In the genomic region with DNA sequence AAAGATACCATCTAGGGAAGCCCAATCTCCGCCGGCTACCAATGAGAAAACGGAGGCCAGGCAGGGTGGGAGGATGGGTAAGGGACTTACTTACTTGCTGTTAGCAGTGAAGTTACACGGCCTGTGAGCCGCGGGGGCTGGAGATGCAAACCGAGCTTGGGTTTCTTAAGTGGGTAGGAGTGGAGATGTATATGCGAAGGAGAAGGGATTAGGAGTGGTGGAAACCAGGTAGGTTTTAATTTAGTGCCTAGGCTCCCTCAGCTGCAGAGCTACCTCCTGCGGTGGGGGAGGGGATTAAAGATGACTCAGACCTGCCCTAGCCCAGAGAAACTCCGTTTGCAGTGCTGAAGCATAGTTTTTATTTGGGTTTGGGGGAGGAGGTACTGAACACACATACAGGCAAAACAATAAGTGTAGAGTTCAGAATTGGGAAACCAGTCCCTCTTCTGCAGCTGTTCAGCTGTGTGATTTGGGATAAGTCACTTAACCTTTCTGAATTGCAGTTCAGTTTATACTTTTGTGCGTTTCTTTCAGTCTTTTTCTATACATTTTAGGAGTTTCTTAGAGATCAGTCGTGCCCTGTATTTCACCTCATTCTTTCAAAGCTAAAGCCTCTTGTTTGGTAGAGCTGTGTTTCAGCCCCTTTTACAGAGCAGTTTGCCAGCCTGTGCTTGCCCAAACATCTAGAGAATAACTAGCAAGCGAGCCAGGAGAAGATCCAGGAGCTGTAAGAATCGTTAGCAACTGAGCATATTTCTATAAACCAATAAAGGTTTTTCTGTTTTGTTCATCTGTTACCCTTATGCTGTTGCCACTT, we compare ENCODE assay signal across 1 cellular context.
TF ChIP-seq lines count a peak whose summit lies in the region.

No MANE protein-coding gene starts in this region.

TF ChIP-seq in HepG2, 621 proteins besides CTCF, POLR2A, EP300 and RAD21 (continued from another document and continues in another):
- TF ChIP-seq, protein P1, sequence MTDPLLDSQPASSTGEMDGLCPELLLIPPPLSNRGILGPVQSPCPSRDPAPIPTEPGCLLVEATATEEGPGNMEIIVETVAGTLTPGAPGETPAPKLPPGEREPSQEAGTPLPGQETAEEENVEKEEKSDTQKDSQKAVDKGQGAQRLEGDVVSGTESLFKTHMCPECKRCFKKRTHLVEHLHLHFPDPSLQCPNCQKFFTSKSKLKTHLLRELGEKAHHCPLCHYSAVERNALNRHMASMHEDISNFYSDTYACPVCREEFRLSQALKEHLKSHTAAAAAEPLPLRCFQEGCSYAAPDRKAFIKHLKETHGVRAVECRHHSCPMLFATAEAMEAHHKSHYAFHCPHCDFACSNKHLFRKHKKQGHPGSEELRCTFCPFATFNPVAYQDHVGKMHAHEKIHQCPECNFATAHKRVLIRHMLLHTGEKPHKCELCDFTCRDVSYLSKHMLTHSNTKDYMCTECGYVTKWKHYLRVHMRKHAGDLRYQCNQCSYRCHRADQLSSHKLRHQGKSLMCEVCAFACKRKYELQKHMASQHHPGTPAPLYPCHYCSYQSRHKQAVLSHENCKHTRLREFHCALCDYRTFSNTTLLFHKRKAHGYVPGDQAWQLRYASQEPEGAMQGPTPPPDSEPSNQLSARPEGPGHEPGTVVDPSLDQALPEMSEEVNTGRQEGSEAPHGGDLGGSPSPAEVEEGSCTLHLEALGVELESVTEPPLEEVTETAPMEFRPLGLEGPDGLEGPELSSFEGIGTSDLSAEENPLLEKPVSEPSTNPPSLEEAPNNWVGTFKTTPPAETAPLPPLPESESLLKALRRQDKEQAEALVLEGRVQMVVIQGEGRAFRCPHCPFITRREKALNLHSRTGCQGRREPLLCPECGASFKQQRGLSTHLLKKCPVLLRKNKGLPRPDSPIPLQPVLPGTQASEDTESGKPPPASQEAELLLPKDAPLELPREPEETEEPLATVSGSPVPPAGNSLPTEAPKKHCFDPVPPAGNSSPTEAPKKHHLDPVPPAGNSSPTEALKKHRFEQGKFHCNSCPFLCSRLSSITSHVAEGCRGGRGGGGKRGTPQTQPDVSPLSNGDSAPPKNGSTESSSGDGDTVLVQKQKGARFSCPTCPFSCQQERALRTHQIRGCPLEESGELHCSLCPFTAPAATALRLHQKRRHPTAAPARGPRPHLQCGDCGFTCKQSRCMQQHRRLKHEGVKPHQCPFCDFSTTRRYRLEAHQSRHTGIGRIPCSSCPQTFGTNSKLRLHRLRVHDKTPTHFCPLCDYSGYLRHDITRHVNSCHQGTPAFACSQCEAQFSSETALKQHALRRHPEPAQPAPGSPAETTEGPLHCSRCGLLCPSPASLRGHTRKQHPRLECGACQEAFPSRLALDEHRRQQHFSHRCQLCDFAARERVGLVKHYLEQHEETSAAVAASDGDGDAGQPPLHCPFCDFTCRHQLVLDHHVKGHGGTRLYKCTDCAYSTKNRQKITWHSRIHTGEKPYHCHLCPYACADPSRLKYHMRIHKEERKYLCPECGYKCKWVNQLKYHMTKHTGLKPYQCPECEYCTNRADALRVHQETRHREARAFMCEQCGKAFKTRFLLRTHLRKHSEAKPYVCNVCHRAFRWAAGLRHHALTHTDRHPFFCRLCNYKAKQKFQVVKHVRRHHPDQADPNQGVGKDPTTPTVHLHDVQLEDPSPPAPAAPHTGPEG (CRISPR knock-in tag; IDR thresholded peaks at IDR 0.05) = no peak
- TF ChIP-seq SP4 (CRISPR knock-in tag; IDR thresholded peaks at IDR 0.05) (0 out of 2 replicates have a peak, but pooled peaks have one; percentile 42), PHF8 (CRISPR knock-in tag; IDR thresholded peaks at IDR 0.05) (no peak), HNF4A (CRISPR knock-in tag; IDR thresholded peaks at IDR 0.05) (0 out of 2 replicates have a peak, but pooled peaks have one; percentile 27), FOXP4 (CRISPR knock-in tag; IDR thresholded peaks at IDR 0.05) (peak; percentile 46; the same call in 1 of the 2 replicates), HIVEP1 (CRISPR knock-in tag; IDR thresholded peaks at IDR 0.05) (no peak), HOXA3 (CRISPR knock-in tag; IDR thresholded peaks at IDR 0.05) (peak; percentile 37; the same call in 1 of the 2 replicates), ZBTB21 (CRISPR knock-in tag; IDR thresholded peaks at IDR 0.05) (no peak), XRCC5 (optimal IDR thresholded peaks at IDR 0.05; ENCODE audit: low read length) (peak; percentile 12), ZFP82 (CRISPR knock-in tag; IDR thresholded peaks at IDR 0.05; ENCODE audit: borderline replicate concordance) (no peak), RXRB (CRISPR knock-in tag; IDR thresholded peaks at IDR 0.05; ENCODE audit: borderline replicate concordance) (0 out of 2 replicates have a peak, but pooled peaks have one; percentile 19), ZNF597 (CRISPR knock-in tag; IDR thresholded peaks at IDR 0.05) (no peak), MEF2D (CRISPR knock-in tag; IDR thresholded peaks at IDR 0.05) (0 out of 2 replicates have a peak, but pooled peaks have one; percentile 11), SOX13 (IDR thresholded peaks at IDR 0.05) (no peak), SOX13 (CRISPR knock-in tag; conservative IDR thresholded peaks at IDR 0.05 in 1 of 2, IDR thresholded peaks at IDR 0.05 in 1 of 2) (peak in 1 of 2 experiments; percentile 44; a peak in 1 of 4 replicates), ZNF180 (CRISPR knock-in tag; IDR thresholded peaks at IDR 0.05; ENCODE audit: borderline replicate concordance, low read depth) (no peak), HNF1B (CRISPR knock-in tag; IDR thresholded peaks at IDR 0.05) (no peak), ZSCAN25 (CRISPR knock-in tag; IDR thresholded peaks at IDR 0.05) (0 out of 2 replicates have a peak, but pooled peaks have one; percentile 11)
- TF ChIP-seq, protein P2, sequence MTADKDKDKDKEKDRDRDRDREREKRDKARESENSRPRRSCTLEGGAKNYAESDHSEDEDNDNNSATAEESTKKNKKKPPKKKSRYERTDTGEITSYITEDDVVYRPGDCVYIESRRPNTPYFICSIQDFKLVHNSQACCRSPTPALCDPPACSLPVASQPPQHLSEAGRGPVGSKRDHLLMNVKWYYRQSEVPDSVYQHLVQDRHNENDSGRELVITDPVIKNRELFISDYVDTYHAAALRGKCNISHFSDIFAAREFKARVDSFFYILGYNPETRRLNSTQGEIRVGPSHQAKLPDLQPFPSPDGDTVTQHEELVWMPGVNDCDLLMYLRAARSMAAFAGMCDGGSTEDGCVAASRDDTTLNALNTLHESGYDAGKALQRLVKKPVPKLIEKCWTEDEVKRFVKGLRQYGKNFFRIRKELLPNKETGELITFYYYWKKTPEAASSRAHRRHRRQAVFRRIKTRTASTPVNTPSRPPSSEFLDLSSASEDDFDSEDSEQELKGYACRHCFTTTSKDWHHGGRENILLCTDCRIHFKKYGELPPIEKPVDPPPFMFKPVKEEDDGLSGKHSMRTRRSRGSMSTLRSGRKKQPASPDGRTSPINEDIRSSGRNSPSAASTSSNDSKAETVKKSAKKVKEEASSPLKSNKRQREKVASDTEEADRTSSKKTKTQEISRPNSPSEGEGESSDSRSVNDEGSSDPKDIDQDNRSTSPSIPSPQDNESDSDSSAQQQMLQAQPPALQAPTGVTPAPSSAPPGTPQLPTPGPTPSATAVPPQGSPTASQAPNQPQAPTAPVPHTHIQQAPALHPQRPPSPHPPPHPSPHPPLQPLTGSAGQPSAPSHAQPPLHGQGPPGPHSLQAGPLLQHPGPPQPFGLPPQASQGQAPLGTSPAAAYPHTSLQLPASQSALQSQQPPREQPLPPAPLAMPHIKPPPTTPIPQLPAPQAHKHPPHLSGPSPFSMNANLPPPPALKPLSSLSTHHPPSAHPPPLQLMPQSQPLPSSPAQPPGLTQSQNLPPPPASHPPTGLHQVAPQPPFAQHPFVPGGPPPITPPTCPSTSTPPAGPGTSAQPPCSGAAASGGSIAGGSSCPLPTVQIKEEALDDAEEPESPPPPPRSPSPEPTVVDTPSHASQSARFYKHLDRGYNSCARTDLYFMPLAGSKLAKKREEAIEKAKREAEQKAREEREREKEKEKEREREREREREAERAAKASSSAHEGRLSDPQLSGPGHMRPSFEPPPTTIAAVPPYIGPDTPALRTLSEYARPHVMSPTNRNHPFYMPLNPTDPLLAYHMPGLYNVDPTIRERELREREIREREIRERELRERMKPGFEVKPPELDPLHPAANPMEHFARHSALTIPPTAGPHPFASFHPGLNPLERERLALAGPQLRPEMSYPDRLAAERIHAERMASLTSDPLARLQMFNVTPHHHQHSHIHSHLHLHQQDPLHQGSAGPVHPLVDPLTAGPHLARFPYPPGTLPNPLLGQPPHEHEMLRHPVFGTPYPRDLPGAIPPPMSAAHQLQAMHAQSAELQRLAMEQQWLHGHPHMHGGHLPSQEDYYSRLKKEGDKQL (CRISPR knock-in tag; IDR thresholded peaks at IDR 0.05; ENCODE audit: low read depth) = 0 out of 2 replicates have a peak, but pooled peaks have one; percentile 10
- TF ChIP-seq, protein P3, sequence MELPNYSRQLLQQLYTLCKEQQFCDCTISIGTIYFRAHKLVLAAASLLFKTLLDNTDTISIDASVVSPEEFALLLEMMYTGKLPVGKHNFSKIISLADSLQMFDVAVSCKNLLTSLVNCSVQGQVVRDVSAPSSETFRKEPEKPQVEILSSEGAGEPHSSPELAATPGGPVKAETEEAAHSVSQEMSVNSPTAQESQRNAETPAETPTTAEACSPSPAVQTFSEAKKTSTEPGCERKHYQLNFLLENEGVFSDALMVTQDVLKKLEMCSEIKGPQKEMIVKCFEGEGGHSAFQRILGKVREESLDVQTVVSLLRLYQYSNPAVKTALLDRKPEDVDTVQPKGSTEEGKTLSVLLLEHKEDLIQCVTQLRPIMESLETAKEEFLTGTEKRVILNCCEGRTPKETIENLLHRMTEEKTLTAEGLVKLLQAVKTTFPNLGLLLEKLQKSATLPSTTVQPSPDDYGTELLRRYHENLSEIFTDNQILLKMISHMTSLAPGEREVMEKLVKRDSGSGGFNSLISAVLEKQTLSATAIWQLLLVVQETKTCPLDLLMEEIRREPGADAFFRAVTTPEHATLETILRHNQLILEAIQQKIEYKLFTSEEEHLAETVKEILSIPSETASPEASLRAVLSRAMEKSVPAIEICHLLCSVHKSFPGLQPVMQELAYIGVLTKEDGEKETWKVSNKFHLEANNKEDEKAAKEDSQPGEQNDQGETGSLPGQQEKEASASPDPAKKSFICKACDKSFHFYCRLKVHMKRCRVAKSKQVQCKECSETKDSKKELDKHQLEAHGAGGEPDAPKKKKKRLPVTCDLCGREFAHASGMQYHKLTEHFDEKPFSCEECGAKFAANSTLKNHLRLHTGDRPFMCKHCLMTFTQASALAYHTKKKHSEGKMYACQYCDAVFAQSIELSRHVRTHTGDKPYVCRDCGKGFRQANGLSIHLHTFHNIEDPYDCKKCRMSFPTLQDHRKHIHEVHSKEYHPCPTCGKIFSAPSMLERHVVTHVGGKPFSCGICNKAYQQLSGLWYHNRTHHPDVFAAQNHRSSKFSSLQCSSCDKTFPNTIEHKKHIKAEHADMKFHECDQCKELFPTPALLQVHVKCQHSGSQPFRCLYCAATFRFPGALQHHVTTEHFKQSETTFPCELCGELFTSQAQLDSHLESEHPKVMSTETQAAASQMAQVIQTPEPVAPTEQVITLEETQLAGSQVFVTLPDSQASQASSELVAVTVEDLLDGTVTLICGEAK (IDR thresholded peaks at IDR 0.05) = no peak
- TF ChIP-seq, protein P3 (CRISPR knock-in tag; IDR thresholded peaks at IDR 0.05) = no peak
